Comparison of ENCODE assay signal across 2 cellular contexts in the genomic region with DNA sequence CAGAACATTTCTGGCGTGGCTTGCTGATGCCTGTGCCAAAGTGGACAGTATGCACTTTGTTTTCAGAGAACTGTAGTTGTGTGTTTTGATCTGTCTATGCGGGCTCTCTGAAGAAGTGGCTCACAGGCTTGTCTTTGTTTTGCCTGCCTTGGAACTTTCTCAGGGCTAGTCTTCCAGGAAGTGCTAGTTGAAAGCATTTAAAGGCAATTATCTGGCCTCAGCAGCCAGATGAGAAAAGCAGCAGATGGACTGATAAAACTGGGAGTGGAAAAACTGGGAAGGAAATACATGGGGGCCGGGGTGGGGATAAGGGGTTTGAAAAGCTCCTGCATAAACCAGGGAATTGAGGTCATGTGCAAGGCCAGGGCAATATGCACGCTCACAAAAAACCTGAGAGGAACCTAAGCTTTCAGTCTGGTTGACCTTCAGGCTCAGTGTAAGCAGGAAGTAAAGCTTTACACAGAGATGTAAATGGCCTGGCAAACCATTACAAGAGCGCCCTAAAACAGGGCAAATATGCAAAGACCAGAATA.
TF ChIP-seq lines count a peak whose summit lies in the region.

No MANE protein-coding gene starts in this region.

TF ChIP-seq in HepG2, 621 proteins besides CTCF, POLR2A, EP300 and RAD21 (continued from another document and continues in another):
- peak; percentile 70 for TF ChIP-seq FOXA3 (CRISPR knock-in tag; IDR thresholded peaks at IDR 0.05)
- TF ChIP-seq, protein P1, sequence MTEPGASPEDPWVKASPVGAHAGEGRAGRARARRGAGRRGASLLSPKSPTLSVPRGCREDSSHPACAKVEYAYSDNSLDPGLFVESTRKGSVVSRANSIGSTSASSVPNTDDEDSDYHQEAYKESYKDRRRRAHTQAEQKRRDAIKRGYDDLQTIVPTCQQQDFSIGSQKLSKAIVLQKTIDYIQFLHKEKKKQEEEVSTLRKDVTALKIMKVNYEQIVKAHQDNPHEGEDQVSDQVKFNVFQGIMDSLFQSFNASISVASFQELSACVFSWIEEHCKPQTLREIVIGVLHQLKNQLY (CRISPR knock-in tag; IDR thresholded peaks at IDR 0.05) = no peak
- TF ChIP-seq GABPA (IDR thresholded peaks at IDR 0.05; ENCODE audit: low read depth, low read length) = no peak
- peak; percentile 37 for TF ChIP-seq GABPA (CRISPR knock-in tag; IDR thresholded peaks at IDR 0.05; ENCODE audit: low read depth)
- no peak for TF ChIP-seq MTF2 (CRISPR knock-in tag; IDR thresholded peaks at IDR 0.05; ENCODE audit: borderline replicate concordance)
- TF ChIP-seq HMG20A (CRISPR knock-in tag; IDR thresholded peaks at IDR 0.05; ENCODE audit: borderline replicate concordance) = peak; percentile 34; the same call in 1 of the 2 replicates
- peak; percentile 65; the same call in 1 of the 2 replicates for TF ChIP-seq THAP11 (CRISPR knock-in tag; IDR thresholded peaks at IDR 0.05)
- peak; percentile 64; the same call in 1 of the 2 replicates for TF ChIP-seq PITX1 (CRISPR knock-in tag; IDR thresholded peaks at IDR 0.05)
- TF ChIP-seq BHLHE40 (IDR thresholded peaks at IDR 0.05; ENCODE audit: low read length) = 0 out of 2 replicates have a peak, but pooled peaks have one; percentile 29
- peak; percentile 57 for TF ChIP-seq TEAD3 (CRISPR knock-in tag; optimal IDR thresholded peaks at IDR 0.05; ENCODE audit: borderline replicate concordance)
- peak; percentile 52; the same call in 1 of the 2 replicates for TF ChIP-seq ERF (CRISPR knock-in tag; IDR thresholded peaks at IDR 0.05)
- TF ChIP-seq, protein P2, sequence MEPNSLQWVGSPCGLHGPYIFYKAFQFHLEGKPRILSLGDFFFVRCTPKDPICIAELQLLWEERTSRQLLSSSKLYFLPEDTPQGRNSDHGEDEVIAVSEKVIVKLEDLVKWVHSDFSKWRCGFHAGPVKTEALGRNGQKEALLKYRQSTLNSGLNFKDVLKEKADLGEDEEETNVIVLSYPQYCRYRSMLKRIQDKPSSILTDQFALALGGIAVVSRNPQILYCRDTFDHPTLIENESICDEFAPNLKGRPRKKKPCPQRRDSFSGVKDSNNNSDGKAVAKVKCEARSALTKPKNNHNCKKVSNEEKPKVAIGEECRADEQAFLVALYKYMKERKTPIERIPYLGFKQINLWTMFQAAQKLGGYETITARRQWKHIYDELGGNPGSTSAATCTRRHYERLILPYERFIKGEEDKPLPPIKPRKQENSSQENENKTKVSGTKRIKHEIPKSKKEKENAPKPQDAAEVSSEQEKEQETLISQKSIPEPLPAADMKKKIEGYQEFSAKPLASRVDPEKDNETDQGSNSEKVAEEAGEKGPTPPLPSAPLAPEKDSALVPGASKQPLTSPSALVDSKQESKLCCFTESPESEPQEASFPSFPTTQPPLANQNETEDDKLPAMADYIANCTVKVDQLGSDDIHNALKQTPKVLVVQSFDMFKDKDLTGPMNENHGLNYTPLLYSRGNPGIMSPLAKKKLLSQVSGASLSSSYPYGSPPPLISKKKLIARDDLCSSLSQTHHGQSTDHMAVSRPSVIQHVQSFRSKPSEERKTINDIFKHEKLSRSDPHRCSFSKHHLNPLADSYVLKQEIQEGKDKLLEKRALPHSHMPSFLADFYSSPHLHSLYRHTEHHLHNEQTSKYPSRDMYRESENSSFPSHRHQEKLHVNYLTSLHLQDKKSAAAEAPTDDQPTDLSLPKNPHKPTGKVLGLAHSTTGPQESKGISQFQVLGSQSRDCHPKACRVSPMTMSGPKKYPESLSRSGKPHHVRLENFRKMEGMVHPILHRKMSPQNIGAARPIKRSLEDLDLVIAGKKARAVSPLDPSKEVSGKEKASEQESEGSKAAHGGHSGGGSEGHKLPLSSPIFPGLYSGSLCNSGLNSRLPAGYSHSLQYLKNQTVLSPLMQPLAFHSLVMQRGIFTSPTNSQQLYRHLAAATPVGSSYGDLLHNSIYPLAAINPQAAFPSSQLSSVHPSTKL (CRISPR knock-in tag; IDR thresholded peaks at IDR 0.05) = peak; percentile 76; the same call in 1 of the 2 replicates
- no peak for TF ChIP-seq HDAC6 (IDR thresholded peaks at IDR 0.05; ENCODE audit: low read depth, low read length)
- TF ChIP-seq SOX5 (CRISPR knock-in tag; IDR thresholded peaks at IDR 0.05; ENCODE audit: borderline replicate concordance) = peak; percentile 64; the same call in 1 of the 2 replicates
- no peak for TF ChIP-seq FOXA1 (IDR thresholded peaks at IDR 0.05)
- peak; percentile 35; the same call in 1 of the 2 replicates for TF ChIP-seq FOXA1 (CRISPR knock-in tag; IDR thresholded peaks at IDR 0.05)
- TF ChIP-seq, protein P3, sequence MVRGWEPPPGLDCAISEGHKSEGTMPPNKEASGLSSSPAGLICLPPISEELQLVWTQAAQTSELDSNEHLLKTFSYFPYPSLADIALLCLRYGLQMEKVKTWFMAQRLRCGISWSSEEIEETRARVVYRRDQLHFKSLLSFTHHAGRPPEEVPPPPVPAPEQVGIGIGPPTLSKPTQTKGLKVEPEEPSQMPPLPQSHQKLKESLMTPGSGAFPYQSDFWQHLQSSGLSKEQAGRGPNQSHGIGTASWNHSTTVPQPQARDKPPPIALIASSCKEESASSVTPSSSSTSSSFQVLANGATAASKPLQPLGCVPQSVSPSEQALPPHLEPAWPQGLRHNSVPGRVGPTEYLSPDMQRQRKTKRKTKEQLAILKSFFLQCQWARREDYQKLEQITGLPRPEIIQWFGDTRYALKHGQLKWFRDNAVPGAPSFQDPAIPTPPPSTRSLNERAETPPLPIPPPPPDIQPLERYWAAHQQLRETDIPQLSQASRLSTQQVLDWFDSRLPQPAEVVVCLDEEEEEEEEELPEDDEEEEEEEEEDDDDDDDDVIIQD (CRISPR knock-in tag; IDR thresholded peaks at IDR 0.05; ENCODE audit: low read depth) = peak; percentile 19; the same call in 1 of the 2 replicates
- TF ChIP-seq, protein P4, sequence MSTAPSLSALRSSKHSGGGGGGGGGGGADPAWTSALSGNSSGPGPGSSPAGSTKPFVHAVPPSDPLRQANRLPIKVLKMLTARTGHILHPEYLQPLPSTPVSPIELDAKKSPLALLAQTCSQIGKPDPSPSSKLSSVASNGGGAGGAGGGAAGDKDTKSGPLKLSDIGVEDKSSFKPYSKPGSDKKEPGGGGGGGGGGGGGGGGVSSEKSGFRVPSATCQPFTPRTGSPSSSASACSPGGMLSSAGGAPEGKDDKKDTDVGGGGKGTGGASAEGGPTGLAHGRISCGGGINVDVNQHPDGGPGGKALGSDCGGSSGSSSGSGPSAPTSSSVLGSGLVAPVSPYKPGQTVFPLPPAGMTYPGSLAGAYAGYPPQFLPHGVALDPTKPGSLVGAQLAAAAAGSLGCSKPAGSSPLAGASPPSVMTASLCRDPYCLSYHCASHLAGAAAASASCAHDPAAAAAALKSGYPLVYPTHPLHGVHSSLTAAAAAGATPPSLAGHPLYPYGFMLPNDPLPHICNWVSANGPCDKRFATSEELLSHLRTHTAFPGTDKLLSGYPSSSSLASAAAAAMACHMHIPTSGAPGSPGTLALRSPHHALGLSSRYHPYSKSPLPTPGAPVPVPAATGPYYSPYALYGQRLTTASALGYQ (CRISPR knock-in tag; IDR thresholded peaks at IDR 0.05) = no peak
- peak; percentile 38; the same call in 1 of the 2 replicates for TF ChIP-seq NR2F6 (IDR thresholded peaks at IDR 0.05)
- peak; percentile 57 for TF ChIP-seq NR2F6 (CRISPR knock-in tag; IDR thresholded peaks at IDR 0.05)

TF ChIP-seq in K562, 482 proteins besides CTCF, POLR2A, EP300 and RAD21 (continued from another document and continues in another):
- TF ChIP-seq, protein P5, sequence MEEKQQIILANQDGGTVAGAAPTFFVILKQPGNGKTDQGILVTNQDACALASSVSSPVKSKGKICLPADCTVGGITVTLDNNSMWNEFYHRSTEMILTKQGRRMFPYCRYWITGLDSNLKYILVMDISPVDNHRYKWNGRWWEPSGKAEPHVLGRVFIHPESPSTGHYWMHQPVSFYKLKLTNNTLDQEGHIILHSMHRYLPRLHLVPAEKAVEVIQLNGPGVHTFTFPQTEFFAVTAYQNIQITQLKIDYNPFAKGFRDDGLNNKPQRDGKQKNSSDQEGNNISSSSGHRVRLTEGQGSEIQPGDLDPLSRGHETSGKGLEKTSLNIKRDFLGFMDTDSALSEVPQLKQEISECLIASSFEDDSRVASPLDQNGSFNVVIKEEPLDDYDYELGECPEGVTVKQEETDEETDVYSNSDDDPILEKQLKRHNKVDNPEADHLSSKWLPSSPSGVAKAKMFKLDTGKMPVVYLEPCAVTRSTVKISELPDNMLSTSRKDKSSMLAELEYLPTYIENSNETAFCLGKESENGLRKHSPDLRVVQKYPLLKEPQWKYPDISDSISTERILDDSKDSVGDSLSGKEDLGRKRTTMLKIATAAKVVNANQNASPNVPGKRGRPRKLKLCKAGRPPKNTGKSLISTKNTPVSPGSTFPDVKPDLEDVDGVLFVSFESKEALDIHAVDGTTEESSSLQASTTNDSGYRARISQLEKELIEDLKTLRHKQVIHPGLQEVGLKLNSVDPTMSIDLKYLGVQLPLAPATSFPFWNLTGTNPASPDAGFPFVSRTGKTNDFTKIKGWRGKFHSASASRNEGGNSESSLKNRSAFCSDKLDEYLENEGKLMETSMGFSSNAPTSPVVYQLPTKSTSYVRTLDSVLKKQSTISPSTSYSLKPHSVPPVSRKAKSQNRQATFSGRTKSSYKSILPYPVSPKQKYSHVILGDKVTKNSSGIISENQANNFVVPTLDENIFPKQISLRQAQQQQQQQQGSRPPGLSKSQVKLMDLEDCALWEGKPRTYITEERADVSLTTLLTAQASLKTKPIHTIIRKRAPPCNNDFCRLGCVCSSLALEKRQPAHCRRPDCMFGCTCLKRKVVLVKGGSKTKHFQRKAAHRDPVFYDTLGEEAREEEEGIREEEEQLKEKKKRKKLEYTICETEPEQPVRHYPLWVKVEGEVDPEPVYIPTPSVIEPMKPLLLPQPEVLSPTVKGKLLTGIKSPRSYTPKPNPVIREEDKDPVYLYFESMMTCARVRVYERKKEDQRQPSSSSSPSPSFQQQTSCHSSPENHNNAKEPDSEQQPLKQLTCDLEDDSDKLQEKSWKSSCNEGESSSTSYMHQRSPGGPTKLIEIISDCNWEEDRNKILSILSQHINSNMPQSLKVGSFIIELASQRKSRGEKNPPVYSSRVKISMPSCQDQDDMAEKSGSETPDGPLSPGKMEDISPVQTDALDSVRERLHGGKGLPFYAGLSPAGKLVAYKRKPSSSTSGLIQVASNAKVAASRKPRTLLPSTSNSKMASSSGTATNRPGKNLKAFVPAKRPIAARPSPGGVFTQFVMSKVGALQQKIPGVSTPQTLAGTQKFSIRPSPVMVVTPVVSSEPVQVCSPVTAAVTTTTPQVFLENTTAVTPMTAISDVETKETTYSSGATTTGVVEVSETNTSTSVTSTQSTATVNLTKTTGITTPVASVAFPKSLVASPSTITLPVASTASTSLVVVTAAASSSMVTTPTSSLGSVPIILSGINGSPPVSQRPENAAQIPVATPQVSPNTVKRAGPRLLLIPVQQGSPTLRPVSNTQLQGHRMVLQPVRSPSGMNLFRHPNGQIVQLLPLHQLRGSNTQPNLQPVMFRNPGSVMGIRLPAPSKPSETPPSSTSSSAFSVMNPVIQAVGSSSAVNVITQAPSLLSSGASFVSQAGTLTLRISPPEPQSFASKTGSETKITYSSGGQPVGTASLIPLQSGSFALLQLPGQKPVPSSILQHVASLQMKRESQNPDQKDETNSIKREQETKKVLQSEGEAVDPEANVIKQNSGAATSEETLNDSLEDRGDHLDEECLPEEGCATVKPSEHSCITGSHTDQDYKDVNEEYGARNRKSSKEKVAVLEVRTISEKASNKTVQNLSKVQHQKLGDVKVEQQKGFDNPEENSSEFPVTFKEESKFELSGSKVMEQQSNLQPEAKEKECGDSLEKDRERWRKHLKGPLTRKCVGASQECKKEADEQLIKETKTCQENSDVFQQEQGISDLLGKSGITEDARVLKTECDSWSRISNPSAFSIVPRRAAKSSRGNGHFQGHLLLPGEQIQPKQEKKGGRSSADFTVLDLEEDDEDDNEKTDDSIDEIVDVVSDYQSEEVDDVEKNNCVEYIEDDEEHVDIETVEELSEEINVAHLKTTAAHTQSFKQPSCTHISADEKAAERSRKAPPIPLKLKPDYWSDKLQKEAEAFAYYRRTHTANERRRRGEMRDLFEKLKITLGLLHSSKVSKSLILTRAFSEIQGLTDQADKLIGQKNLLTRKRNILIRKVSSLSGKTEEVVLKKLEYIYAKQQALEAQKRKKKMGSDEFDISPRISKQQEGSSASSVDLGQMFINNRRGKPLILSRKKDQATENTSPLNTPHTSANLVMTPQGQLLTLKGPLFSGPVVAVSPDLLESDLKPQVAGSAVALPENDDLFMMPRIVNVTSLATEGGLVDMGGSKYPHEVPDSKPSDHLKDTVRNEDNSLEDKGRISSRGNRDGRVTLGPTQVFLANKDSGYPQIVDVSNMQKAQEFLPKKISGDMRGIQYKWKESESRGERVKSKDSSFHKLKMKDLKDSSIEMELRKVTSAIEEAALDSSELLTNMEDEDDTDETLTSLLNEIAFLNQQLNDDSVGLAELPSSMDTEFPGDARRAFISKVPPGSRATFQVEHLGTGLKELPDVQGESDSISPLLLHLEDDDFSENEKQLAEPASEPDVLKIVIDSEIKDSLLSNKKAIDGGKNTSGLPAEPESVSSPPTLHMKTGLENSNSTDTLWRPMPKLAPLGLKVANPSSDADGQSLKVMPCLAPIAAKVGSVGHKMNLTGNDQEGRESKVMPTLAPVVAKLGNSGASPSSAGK (IDR thresholded peaks at IDR 0.05) = peak; percentile 51; the same call in 1 of the 2 replicates
- TF ChIP-seq RBBP5 (IDR thresholded peaks at IDR 0.05; ENCODE audit: borderline replicate concordance, insufficient read depth, low read length, poor library complexity, severe bottlenecking) = peak; percentile 35
- peak; percentile 33; the same call in 1 of the 2 replicates for TF ChIP-seq SOX6 (IDR thresholded peaks at IDR 0.05)
- TF ChIP-seq, protein P6, sequence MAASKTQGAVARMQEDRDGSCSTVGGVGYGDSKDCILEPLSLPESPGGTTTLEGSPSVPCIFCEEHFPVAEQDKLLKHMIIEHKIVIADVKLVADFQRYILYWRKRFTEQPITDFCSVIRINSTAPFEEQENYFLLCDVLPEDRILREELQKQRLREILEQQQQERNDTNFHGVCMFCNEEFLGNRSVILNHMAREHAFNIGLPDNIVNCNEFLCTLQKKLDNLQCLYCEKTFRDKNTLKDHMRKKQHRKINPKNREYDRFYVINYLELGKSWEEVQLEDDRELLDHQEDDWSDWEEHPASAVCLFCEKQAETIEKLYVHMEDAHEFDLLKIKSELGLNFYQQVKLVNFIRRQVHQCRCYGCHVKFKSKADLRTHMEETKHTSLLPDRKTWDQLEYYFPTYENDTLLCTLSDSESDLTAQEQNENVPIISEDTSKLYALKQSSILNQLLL (CRISPR knock-in tag; IDR thresholded peaks at IDR 0.05; ENCODE audit: borderline replicate concordance) = no peak
- no peak for TF ChIP-seq YY1 (IDR thresholded peaks at IDR 0.05; ENCODE audit: borderline replicate concordance in 1 of 3, control insufficient read depth in 1 of 3, extremely low read depth in 1 of 3, insufficient read depth in 3 of 3, insufficient read length in 1 of 3, insufficient replicate concordance in 2 of 3, low read depth in 1 of 3, low read length in 2 of 3)
- peak; percentile 40; the same call in 1 of the 2 replicates for TF ChIP-seq GATA2 (CRISPR knock-in tag; IDR thresholded peaks at IDR 0.05)
- TF ChIP-seq TRIM24 (IDR thresholded peaks at IDR 0.05) = peak in 1 of 2 experiments; percentile 43; a peak in 1 of 4 replicates
- peak; percentile 28; the same call in 1 of the 2 replicates for TF ChIP-seq NCOA1 (IDR thresholded peaks at IDR 0.05; ENCODE audit: low read depth)
- no peak for TF ChIP-seq ELF2 (CRISPR knock-in tag; IDR thresholded peaks at IDR 0.05)
- TF ChIP-seq TSC22D4 (tag; IDR thresholded peaks at IDR 0.05) = no peak
- no peak for TF ChIP-seq MCM5 (IDR thresholded peaks at IDR 0.05; ENCODE audit: low read depth)
- peak; percentile 54; the same call in 1 of the 2 replicates for TF ChIP-seq GATAD2A (IDR thresholded peaks at IDR 0.05)
- TF ChIP-seq GABPA (tag; conservative IDR thresholded peaks at IDR 0.05; ENCODE audit: low read depth) = 0 out of 2 replicates have a peak, but pooled peaks have one; percentile 14
- TF ChIP-seq, protein P7, sequence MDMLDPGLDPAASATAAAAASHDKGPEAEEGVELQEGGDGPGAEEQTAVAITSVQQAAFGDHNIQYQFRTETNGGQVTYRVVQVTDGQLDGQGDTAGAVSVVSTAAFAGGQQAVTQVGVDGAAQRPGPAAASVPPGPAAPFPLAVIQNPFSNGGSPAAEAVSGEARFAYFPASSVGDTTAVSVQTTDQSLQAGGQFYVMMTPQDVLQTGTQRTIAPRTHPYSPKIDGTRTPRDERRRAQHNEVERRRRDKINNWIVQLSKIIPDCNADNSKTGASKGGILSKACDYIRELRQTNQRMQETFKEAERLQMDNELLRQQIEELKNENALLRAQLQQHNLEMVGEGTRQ (CRISPR knock-in tag; IDR thresholded peaks at IDR 0.05) = no peak
- TF ChIP-seq FUS (optimal IDR thresholded peaks at IDR 0.05; ENCODE audit: low read depth, low read length) = no peak
